In genomic region chr14:86038401-86038985, GRCh38 we compare ENCODE assay signal across 8 cellular contexts.
DNase-seq lines count a peak whose midpoint lies in the region; ATAC-seq and TF ChIP-seq lines count a peak whose summit lies in the region.

No MANE protein-coding gene starts in this region.

- H3F3A ChIP-seq in smooth muscle cell (ENCODE audit: low read depth) = no peaks in the 10 kb centered on the region

- no peak overlapping the region for H3K4me3 ChIP-seq in smooth muscle cell

- H3K9ac ChIP-seq in smooth muscle cell (ENCODE audit: low read depth) = no peak overlapping the region

- intact Hi-C loops in head of caudate nucleus (cut with DNase I) (loop anchor here (10.0 kb wide), 1 partner anchor 184 kb away; no protein-coding TSS in a partner anchor), posterior vena cava (cut with DNase I) (no loop called here)

- no peaks in the 10 kb centered on the region for H3K79me2 ChIP-seq in smooth muscle cell (ENCODE audit: low read depth)

- H3K4me1 ChIP-seq in smooth muscle cell (ENCODE audit: low read depth) = no peaks in the 10 kb centered on the region

- no peaks in the 10 kb centered on the region for H3K27me3 ChIP-seq in smooth muscle cell (ENCODE audit: low read depth)

- no peaks in the 10 kb centered on the region for H4K20me1 ChIP-seq in smooth muscle cell (ENCODE audit: low read depth)

- no peaks in the 10 kb centered on the region for H3K36me3 ChIP-seq in smooth muscle cell (ENCODE audit: low read depth)

- H2AFZ ChIP-seq in smooth muscle cell (ENCODE audit: low read depth) = no peak overlapping the region

- DNase-seq in AG08395 (ENCODE audit: low spot score) (peak; percentile 61), NCI-H524 treated with DMSO at 0.1 percent for 48 hours (lab: John Stamatoyannopoulos, UW) (peak; percentile 8), activated T-cell treated with anti-CD3 and anti-CD28 coated beads for 48 hours (ENCODE audit: low read depth) (peak; percentile 35), head of caudate nucleus (peak in 39 of 42 donors; percentile 4 to 73 (median 30)), smooth muscle cell (lab: John Stamatoyannopoulos, UW; ENCODE audit: unreplicated experiment) (no peak), posterior vena cava (ENCODE audit: low spot score) (no peak)

- peak; percentile 64 for TF ChIP-seq CTCF in smooth muscle cell (IDR thresholded peaks at IDR 0.05; ENCODE audit: borderline replicate concordance, insufficient read depth, poor library complexity, severe bottlenecking)

- H3K4me2 ChIP-seq in smooth muscle cell = no peak overlapping the region

- no peak overlapping the region for H3K27ac ChIP-seq in smooth muscle cell (ENCODE audit: low read depth)

- peak; percentile 89 for ATAC-seq in GM18519 (IDR thresholded peaks at IDR 0.05; ENCODE audit: low FRiP score, unreplicated experiment)
- ATAC-seq in HG03045 (IDR thresholded peaks at IDR 0.05; ENCODE audit: unreplicated experiment) = peak; percentile 95

- 70% methylated on average over 4 of the region's 4 CpGs for WGBS in smooth muscle cell (ENCODE audit: low lambda C conversion rate)

- no peaks in the 10 kb centered on the region for H3K9me3 ChIP-seq in smooth muscle cell (replicated peaks; ENCODE audit: low read depth)

Comparison
In these comparisons a context has a peak if more than half of its experiments do, and no peak if none do; other contexts are left out.
1. DNase-seq: peak in AG08395 (single experiment), NCI-H524 treated with DMSO at 0.1 percent for 48 hours (single experiment), activated T-cell treated with anti-CD3 and anti-CD28 coated beads for 48 hours (single experiment) and head of caudate nucleus (39 of 42); none in smooth muscle cell (single experiment) and posterior vena cava (single experiment).